In the genomic region with DNA sequence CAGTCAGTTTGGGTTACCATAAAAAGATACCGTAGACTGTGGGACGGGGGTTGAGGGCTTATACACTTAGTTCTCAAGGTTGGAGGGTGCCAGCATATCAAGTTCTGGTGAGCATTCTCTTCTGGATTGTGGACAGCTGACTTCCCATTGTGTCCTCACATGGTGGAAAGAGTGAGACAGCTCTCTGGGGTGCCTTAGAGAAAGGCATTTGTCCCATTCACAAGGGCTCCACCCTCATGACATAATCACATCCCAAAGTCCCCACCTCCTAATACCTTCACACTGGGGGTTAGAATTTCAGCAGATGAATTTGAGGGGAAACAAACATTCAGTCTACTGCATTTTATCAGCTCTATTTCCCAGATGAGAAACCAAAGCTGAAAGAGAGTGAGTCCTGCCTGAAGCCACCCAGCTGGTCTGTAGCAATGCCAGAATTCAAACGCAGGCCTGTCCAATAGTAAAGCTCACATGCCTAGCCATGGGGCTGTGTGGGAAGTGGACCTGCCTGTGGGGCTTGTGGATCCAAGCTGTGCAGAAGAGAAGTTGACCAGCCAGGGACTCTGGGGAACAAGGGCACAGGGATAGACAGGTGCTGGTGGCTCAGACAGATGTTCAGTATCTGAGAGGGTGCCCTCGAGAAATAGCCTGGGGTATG, we compare ENCODE assay signal across 1 cellular context.
TF ChIP-seq lines count a peak whose summit lies in the region.

No MANE protein-coding gene starts in this region.

TF ChIP-seq in H1, 55 proteins besides CTCF, POLR2A, EP300 and RAD21 (continued from another document):
- TF ChIP-seq SP4 (IDR thresholded peaks at IDR 0.05; ENCODE audit: low read length) (no peak), YY1 (IDR thresholded peaks at IDR 0.05; ENCODE audit: low read depth, low read length) (no peak), KDM5A (IDR thresholded peaks at IDR 0.05; ENCODE audit: low read length) (no peak), PHF8 (conservative IDR thresholded peaks at IDR 0.05; ENCODE audit: low read depth, low read length) (no peak), GTF2F1 (IDR thresholded peaks at IDR 0.05; ENCODE audit: borderline replicate concordance, low read depth, low read length) (no peak), TAF7 (optimal IDR thresholded peaks at IDR 0.05; ENCODE audit: borderline replicate concordance, low read depth, low read length) (no peak), SIRT6 (IDR thresholded peaks at IDR 0.05; ENCODE audit: low read length) (no peak), BCL11A (IDR thresholded peaks at IDR 0.05; ENCODE audit: low read depth in 2 of 2, low read length in 2 of 2) (no peak), RFX5 (IDR thresholded peaks at IDR 0.05; ENCODE audit: borderline replicate concordance, low read depth, low read length) (no peak), POLR2AphosphoS5 (IDR thresholded peaks at IDR 0.05; ENCODE audit: low read depth, low read length) (no peak), SIN3A (conservative IDR thresholded peaks at IDR 0.05 in 1 of 2, IDR thresholded peaks at IDR 0.05 in 1 of 2; ENCODE audit: low read depth in 1 of 2, low read length in 2 of 2) (no peak)
- TF ChIP-seq, protein P1, sequence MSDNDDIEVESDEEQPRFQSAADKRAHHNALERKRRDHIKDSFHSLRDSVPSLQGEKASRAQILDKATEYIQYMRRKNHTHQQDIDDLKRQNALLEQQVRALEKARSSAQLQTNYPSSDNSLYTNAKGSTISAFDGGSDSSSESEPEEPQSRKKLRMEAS (IDR thresholded peaks at IDR 0.05) = no peak
TF ChIP-seq in H1: peak in this region for 0.
